In the genomic region with DNA sequence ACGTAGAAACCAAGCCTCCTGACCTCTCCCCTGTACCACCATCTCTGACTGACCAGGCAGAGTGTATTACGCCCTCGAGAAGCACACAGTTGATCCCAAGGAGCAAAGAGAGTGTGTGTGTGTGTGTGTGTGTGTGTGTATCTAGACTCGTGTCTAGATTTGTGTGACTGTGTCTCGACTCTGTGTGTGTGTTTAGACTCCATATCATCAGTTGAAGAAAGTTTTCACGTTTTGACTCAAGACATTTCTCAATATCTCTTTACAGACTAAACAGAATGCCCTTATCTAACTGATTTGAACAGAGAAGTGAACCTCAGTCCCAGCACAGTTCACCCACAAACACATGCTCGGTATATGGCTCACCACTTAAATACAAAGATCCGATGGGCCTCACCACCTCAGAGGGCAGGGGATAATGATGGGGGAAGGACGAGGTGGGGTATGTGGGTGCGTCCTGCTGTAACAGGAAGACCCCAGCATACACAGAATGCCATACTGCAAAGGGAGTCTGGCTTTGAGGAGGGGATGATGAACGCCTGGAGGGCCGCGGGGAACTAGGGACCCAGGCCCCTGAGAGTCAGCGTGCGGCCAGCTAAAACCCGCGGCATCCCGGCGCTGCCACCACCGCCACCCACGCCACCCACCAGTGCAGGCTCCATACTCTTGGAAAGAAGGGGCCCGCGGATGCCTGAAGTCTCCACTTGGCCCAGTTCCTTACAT, we compare ENCODE assay signal across 8 cellular contexts. TPM values are rescaled to one million over a fixed set of nuclear protein-coding genes. Genes with fewer than 3 reads are reported as not detected.
DNase-seq lines count a peak whose midpoint lies in the region; ATAC-seq and TF ChIP-seq lines count a peak whose summit lies in the region.

No MANE protein-coding gene starts in this region.

- peak; percentile 13 for ATAC-seq in GM18867 (IDR thresholded peaks at IDR 0.05; ENCODE audit: unreplicated experiment)
- ATAC-seq in HG03159 (IDR thresholded peaks at IDR 0.05; ENCODE audit: unreplicated experiment) = peak; percentile 17

- H3K4me3 ChIP-seq in AG09309 (ENCODE audit: control insufficient read depth, low read depth, low read length) (peak overlapping the region; percentile 87), muscle layer of duodenum (ENCODE audit: low read depth in 1 of 2, low read length in 2 of 2) (peak overlapping the region; percentile 69 to 84), transverse colon (peak overlapping the region; percentile 73 to 88 (median 87))

- H3K9me3 Mint-ChIP-seq in endothelial cell (ENCODE audit: unreplicated experiment) = no peaks in the 10 kb centered on the region

- TF ChIP-seq POLR2A in transverse colon (IDR thresholded peaks at IDR 0.05) = peak; percentile 20

- H3K27ac ChIP-seq in muscle layer of duodenum (ENCODE audit: low read length) (peak overlapping the region; percentile 50), transverse colon (peak overlapping the region; percentile 72 to 86 (median 84))

- peaks cover 26% of the 10 kb centered on the region for H3K36me3 Mint-ChIP-seq in endothelial cell (ENCODE audit: low read depth, unreplicated experiment)

- H3K4me1 ChIP-seq in muscle layer of duodenum (ENCODE audit: control insufficient read depth in 1 of 2, insufficient read depth in 2 of 2, low read length in 2 of 2) = peaks cover 0 to 4% of the 10 kb centered on the region in 2 donors
- H3K4me1 ChIP-seq in transverse colon = peaks cover 0 to 26% (median 13%) of the 10 kb centered on the region in 4 donors

- H3K36me3 ChIP-seq in muscle layer of duodenum (ENCODE audit: control insufficient read depth in 1 of 2, insufficient read depth in 2 of 2, low read length in 2 of 2) (peaks cover 0 to 20% of the 10 kb centered on the region in 2 donors), transverse colon (peaks cover 0 to 25% (median 9%) of the 10 kb centered on the region in 4 donors)

- H3K27me3 Mint-ChIP-seq in endothelial cell (ENCODE audit: unreplicated experiment) = peaks cover 1% of the 10 kb centered on the region

- no peak for TF ChIP-seq EP300 in transverse colon (IDR thresholded peaks at IDR 0.05; ENCODE audit: low read depth)

- no peak for TF ChIP-seq CTCF in AG09309 (IDR thresholded peaks at IDR 0.05; ENCODE audit: control insufficient read depth, insufficient read depth, low read depth, low read length, missing control alignments)
- no peak for TF ChIP-seq CTCF in endothelial cell (IDR thresholded peaks at IDR 0.05; ENCODE audit: unreplicated experiment)
- TF ChIP-seq CTCF in transverse colon (IDR thresholded peaks at IDR 0.05) = no peak

- intact Hi-C loops in transverse colon (cut with DNase I; ENCODE audit: low total_unique reads) = no loop called here

- peak overlapping the region; percentile 15 for H3K27ac Mint-ChIP-seq in endothelial cell (ENCODE audit: unreplicated experiment)

- DNase-seq in AG09309 (ENCODE audit: low read depth) = no peak
- DNase-seq in T-helper 2 cell = peak in 3 of 5 experiments; percentile 1 to 89 (median 4)
- DNase-seq in endothelial cell (ENCODE audit: low spot score) = no peak
- DNase-seq in transverse colon = peak; percentile 19
- DNase-seq in NCI-H1694 treated with DMSO at 0.1 percent for 48 hours (lab: John Stamatoyannopoulos, UW) = no peak

- H3K27me3 ChIP-seq in muscle layer of duodenum (ENCODE audit: low read depth, low read length) (no peaks in the 10 kb centered on the region), transverse colon (no peaks in the 10 kb centered on the region)

- H3K9me3 ChIP-seq in muscle layer of duodenum (ENCODE audit: control insufficient read depth in 1 of 2, low read length in 2 of 2) (peaks cover 0 to 3% of the 10 kb centered on the region in 2 donors), transverse colon (no peaks in the 10 kb centered on the region)

- H3K4me3 Mint-ChIP-seq in endothelial cell (ENCODE audit: unreplicated experiment) = peak overlapping the region; percentile 99

- peaks cover 8% of the 10 kb centered on the region for H3K4me1 Mint-ChIP-seq in endothelial cell (ENCODE audit: unreplicated experiment)

- in situ Hi-C loops in transverse colon (cut with MboI; ENCODE audit: low pct_ligation_motif_present in 1 of 4, low pct_unique_long_range_greater_than_20kb in 1 of 4, low sequenced_read_pairs in 3 of 4) = no loop called here

- 9 to 11% methylated on average over 9 to 19 of the region's 23 CpGs for WGBS in transverse colon (ENCODE audit: low coverage in 1 of 2), 2 donors

RNA-seq across cellular contexts. Expression of a gene that starts 0.8 kb away (rescaled TPM):
- total RNA-seq in endothelial cell (ENCODE audit: unreplicated experiment) (52.0 TPM), transverse colon (100 to 1,000 TPM in 3 of 4 donors, 10 to 100 TPM in 1; 98.7 to 130 (median 116) TPM)

RNA-seq across cellular contexts. Expression of a gene that starts 38.0 kb away (rescaled TPM):
- total RNA-seq in endothelial cell (ENCODE audit: unreplicated experiment) (54.3 TPM), transverse colon (10 to 100 TPM; 11.2 to 25.5 (median 20.7) TPM)

Comparison
In these comparisons a context has a peak if more than half of its experiments do, and no peak if none do; other contexts are left out.
1. DNase-seq: peak in T-helper 2 cell (3 of 5) and transverse colon (single experiment); none in AG09309 (single experiment), endothelial cell (single experiment) and NCI-H1694 treated with DMSO at 0.1 percent for 48 hours (single experiment).
2. Peak in every context shown above with its lines, with median percentiles within 50 percentile points of each other: H3K4me3 ChIP-seq.